ENCODE assay signal across 10 cellular contexts in the genomic region with DNA sequence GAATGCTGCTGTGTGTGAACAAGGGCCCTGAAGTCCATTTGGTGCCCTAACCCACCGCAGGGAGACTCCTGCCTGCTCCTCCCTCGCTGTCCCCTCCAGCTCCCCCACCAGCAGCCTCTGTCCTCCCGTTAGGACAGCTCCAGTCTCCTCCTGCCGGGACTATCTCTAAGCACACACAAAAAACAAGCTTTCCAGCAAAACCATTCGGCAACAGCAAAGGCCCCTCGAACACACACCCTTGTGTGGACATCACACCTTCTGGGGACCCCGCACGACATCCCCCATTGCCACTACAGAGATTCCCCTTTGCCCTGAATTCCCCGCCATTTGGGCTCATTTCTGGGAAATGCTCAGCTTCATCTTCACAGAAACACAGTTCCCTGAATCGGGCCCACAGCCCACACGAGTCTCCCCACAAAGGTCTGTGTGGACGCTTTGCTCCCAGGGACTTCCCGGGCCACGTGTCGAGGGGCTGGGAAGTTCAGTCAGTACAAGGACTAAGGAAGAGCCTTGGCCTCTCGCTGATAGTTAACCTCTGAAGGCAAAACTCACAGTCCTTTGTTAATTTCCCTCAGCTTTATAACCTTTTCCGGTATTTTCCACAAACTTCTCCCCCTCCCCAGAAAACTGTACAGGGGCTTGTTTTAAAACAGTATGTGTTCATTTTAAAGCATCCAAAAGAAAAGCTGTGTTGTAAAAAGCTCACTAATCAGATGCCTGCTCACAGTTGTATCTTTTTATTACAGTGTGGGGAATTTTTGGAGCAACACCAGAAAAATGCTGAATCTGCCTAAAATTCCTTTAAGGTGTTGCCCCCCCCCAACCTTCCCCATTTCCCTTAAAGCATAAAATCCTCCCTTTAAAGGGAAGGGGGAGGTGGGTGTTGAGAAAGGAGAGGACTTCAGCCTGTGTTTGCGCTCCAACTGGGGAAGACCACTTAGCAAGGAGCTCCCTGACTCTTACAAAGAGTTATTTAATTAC. TPM values are rescaled to one million over a fixed set of nuclear protein-coding genes. Genes with fewer than 3 reads are reported as not detected.
A peak's percentile ranks its signal among the peaks of the same experiment; 100 is the strongest.
DNase-seq lines count a peak whose midpoint lies in the region; ATAC-seq and TF ChIP-seq lines count a peak whose summit lies in the region.
"Had no signal": no experiment of that assay in that cellular context is flagged by ENCODE, and none has a peak within 500 bp of the region (broad histone marks: within the 10 kb centered on the region; RNA-seq: fewer than 3 reads in every experiment).

No MANE protein-coding gene starts in this region.

- H3K4me3 ChIP-seq in heart right ventricle (peak overlapping the region in 5 of 10 donors; percentile 1 to 19 (median 12)), body of pancreas (no peak overlapping the region), mucosa of rectum (ENCODE audit: low read length in 2 of 2) (peak overlapping the region in 1 of 2 donors; percentile 2), upper lobe of right lung (no peak overlapping the region)

- WGBS in heart right ventricle, 2 donors = 41 to 48% methylated on average over 18 of the region's 18 CpGs
- 59 to 60% methylated on average over 18 of the region's 18 CpGs for WGBS in body of pancreas, 2 donors

- intact Hi-C loops in heart right ventricle (cut with DNase I) (loop anchor here in 1 of 10 donors (5.0 kb wide), 1 partner anchor 73 kb away; no protein-coding TSS in a partner anchor), Right ventricle myocardium superior (cut with DNase I) (no loop called here), body of pancreas (cut with DNase I) (no loop called here), upper lobe of right lung (cut with DNase I) (no loop called here)

- peak overlapping the region in 8 of 10 donors; percentile 49 to 86 (median 65) for H3K27ac ChIP-seq in heart right ventricle
- peak overlapping the region in 3 of 4 donors; percentile 2 to 40 (median 22) for H3K27ac ChIP-seq in body of pancreas
- H3K27ac ChIP-seq in mucosa of rectum (ENCODE audit: low read depth in 2 of 2, low read length in 2 of 2) = peak overlapping the region; percentile 38 to 73
- H3K27ac ChIP-seq in upper lobe of right lung = peak overlapping the region; percentile 81

- TF ChIP-seq POLR2A in body of pancreas (IDR thresholded peaks at IDR 0.05) = no peak

- DNase-seq in heart right ventricle (no peak), Right ventricle myocardium superior (no peak), body of pancreas (no peak), upper lobe of right lung (no peak), NCI-H2227 (lab: John Stamatoyannopoulos, UW; ENCODE audit: unreplicated experiment) (no peak)
- DNase-seq: central memory CD4-positive, alpha-beta T cell; NCI-H524 had no signal

- H3K4me1 ChIP-seq in heart right ventricle (peaks cover 71 to 100% (median 81%) of the 10 kb centered on the region in 9 donors), body of pancreas (peaks cover 77% of the 10 kb centered on the region), mucosa of rectum (ENCODE audit: control insufficient read depth in 2 of 2, insufficient read depth in 2 of 2, low read length in 2 of 2) (peaks cover 73 to 78% of the 10 kb centered on the region in 2 donors), upper lobe of right lung (peaks cover 96% of the 10 kb centered on the region)

- H3K9me3 ChIP-seq in heart right ventricle = no peaks in the 10 kb centered on the region
- H3K9me3 ChIP-seq in body of pancreas = no peaks in the 10 kb centered on the region
- no peaks in the 10 kb centered on the region for H3K9me3 ChIP-seq in mucosa of rectum (ENCODE audit: control insufficient read depth in 2 of 2, low read length in 2 of 2)
- no peaks in the 10 kb centered on the region for H3K9me3 ChIP-seq in upper lobe of right lung

- ATAC-seq in heart right ventricle (peak in 1 of 8 donors; percentile 27), Right ventricle myocardium superior (ENCODE audit: poor library complexity) (no peak), body of pancreas (no peak), upper lobe of right lung (peak; percentile 29), GM21737 (IDR thresholded peaks at IDR 0.05; ENCODE audit: unreplicated experiment) (no peak), GM18909 (IDR thresholded peaks at IDR 0.05; ENCODE audit: poor library complexity, unreplicated experiment) (no peak)

- no peak for TF ChIP-seq CTCF in heart right ventricle (IDR thresholded peaks at IDR 0.05)
- no peak for TF ChIP-seq CTCF in body of pancreas (IDR thresholded peaks at IDR 0.05)
- no peak for TF ChIP-seq CTCF in upper lobe of right lung (IDR thresholded peaks at IDR 0.05)

- H3K27me3 ChIP-seq in heart right ventricle = no peaks in the 10 kb centered on the region
- H3K27me3 ChIP-seq in body of pancreas = no peaks in the 10 kb centered on the region
- no peaks in the 10 kb centered on the region for H3K27me3 ChIP-seq in mucosa of rectum (ENCODE audit: control insufficient read depth in 2 of 2, insufficient read depth in 2 of 2, low read length in 2 of 2)
- H3K27me3 ChIP-seq in upper lobe of right lung = no peaks in the 10 kb centered on the region

- H3K9ac ChIP-seq in mucosa of rectum (ENCODE audit: low read depth in 1 of 2, low read length in 2 of 2) = peak overlapping the region in 1 of 2 donors; percentile 16

- peaks cover 0 to 30% (median 4%) of the 10 kb centered on the region in 9 donors for H3K36me3 ChIP-seq in heart right ventricle
- H3K36me3 ChIP-seq in body of pancreas (replicated peaks in 1 of 2; ENCODE audit: insufficient read depth in 1 of 2, low read depth in 2 of 2) = no peaks in the 10 kb centered on the region
- peaks cover 16 to 18% of the 10 kb centered on the region in 2 donors for H3K36me3 ChIP-seq in mucosa of rectum (ENCODE audit: control insufficient read depth in 2 of 2, insufficient read depth in 2 of 2, low read length in 2 of 2)
- peaks cover 18% of the 10 kb centered on the region for H3K36me3 ChIP-seq in upper lobe of right lung

RNA-seq across cellular contexts. Expression of a gene that starts 25.9 kb away (rescaled TPM):
- total RNA-seq in heart right ventricle = 10 to 100 TPM; 15.4 to 28.6 (median 19.9) TPM
- polyA plus RNA-seq in heart right ventricle = 10 to 100 TPM in 1 of 2 donors, 1 to 10 TPM in 1; 6.7 to 18.7 TPM
- total RNA-seq in Right ventricle myocardium superior = 14.0 TPM
- 10 to 100 TPM; 23.3 to 44.5 TPM for total RNA-seq in body of pancreas
- total RNA-seq in upper lobe of right lung = 68.9 TPM

Comparison
In these comparisons a context has a peak if more than half of its experiments do, and no peak if none do; other contexts are left out.
1. H3K27ac ChIP-seq: peak in every context shown above with its lines; median percentile 81 in upper lobe of right lung; 65 in heart right ventricle; 56 in mucosa of rectum; 22 in body of pancreas.